ENCODE assay signal across 9 cellular contexts in the genomic region with DNA sequence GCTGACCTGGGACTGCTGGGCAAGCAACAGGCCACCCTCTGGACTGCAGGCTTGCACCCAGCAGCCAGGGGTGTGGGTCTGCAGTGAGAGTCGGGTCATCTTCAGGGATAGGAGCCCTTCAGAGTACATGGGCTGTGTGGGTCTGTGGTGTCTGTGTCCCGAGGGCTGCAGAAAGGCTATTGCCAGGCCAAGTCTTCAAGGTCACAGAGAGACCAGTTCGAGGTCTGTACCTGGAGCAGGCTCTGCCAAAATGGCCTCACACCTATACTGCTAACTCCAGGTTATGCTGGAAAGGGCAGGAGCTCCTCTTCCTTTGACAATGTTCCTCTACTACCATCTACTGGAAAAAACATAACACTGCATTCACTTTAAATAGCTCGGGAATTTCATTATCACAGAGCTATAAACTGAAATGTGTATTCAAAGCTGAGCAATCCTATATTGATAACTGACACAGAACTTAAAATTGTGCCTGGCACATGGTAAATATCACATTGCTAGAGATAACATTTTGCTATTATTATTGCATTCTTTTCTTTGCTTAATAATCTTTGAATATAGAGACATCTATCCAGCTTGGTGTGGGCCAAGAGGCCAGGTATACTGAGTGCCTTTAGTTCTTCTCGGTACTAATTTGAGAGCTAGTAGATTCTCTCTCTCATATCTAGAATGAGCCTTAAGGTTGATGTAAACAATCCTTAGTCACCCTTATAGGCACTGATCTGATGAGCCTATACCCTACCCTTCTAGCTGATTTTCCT. TPM values are rescaled to one million over a fixed set of nuclear protein-coding genes. Genes with fewer than 3 reads are reported as not detected.
A peak's percentile ranks its signal among the peaks of the same experiment; 100 is the strongest.
DNase-seq lines count a peak whose midpoint lies in the region; ATAC-seq and TF ChIP-seq lines count a peak whose summit lies in the region.
"Had no signal": no experiment of that assay in that cellular context is flagged by ENCODE, and none has a peak within 500 bp of the region (broad histone marks: within the 10 kb centered on the region; RNA-seq: fewer than 3 reads in every experiment).

No MANE protein-coding gene starts in this region.

- no peaks in the 10 kb centered on the region for H3K36me3 ChIP-seq in adipocyte (ENCODE audit: control insufficient read depth, insufficient read depth, low read length, severe bottlenecking)
- no peaks in the 10 kb centered on the region for H3K36me3 ChIP-seq in hepatocyte (replicated peaks; ENCODE audit: insufficient read depth, low read depth)
- H3K36me3 ChIP-seq: BLaER1 treated with 17β-estradiol and CSF1 and Interleukin-3, amounts not matched to agents 10 nM and 100 nM had no signal

- H3K9me3 ChIP-seq in adipocyte (ENCODE audit: control insufficient read depth, low read length), result no peaks in the 10 kb centered on the region
- no peaks in the 10 kb centered on the region for H3K9me3 ChIP-seq in hepatocyte (ENCODE audit: low read depth)

- no peak overlapping the region for H3K4me3 ChIP-seq in adipocyte (ENCODE audit: low read length)
- no peak overlapping the region for H3K4me3 ChIP-seq in hepatocyte
- H3K4me3 ChIP-seq: BLaER1 treated with 17β-estradiol and CSF1 and Interleukin-3, amounts not matched to agents 10 nM and 100 nM had no signal

- no peak overlapping the region for H3K27ac ChIP-seq in hepatocyte
- H3K27ac ChIP-seq: BLaER1 treated with 17β-estradiol and CSF1 and Interleukin-3, amounts not matched to agents 10 nM and 100 nM had no signal

- no peaks in the 10 kb centered on the region for H3K4me1 ChIP-seq in adipocyte (ENCODE audit: control insufficient read depth, insufficient read depth, low read length)
- peaks cover 15% of the 10 kb centered on the region for H3K4me1 ChIP-seq in hepatocyte (ENCODE audit: insufficient read depth)
- H3K4me1 ChIP-seq: BLaER1 treated with 17β-estradiol and CSF1 and Interleukin-3, amounts not matched to agents 10 nM and 100 nM had no signal

- peaks cover 8% of the 10 kb centered on the region; the same call in 1 of the 2 replicates for H3K4me1 Mint-ChIP-seq in HFFc6 (ENCODE audit: low read depth)

- no peak overlapping the region for H3K4me3 Mint-ChIP-seq in HFFc6

- no peaks in the 10 kb centered on the region for H3K9me2 ChIP-seq in hepatocyte (replicated peaks; ENCODE audit: insufficient read depth)

- no peak overlapping the region for H3K27ac Mint-ChIP-seq in HFFc6

- H3K9ac ChIP-seq in adipocyte (ENCODE audit: low read length), result no peak overlapping the region
- H3K9ac ChIP-seq: BLaER1 treated with 17β-estradiol and CSF1 and Interleukin-3, amounts not matched to agents 10 nM and 100 nM had no signal

- H3K27me3 ChIP-seq in adipocyte (replicated peaks; ENCODE audit: control insufficient read depth, insufficient read depth, low read length), result no peaks in the 10 kb centered on the region
- H3K27me3 ChIP-seq in hepatocyte, result no peaks in the 10 kb centered on the region
- H3K27me3 ChIP-seq: BLaER1 treated with 17β-estradiol and CSF1 and Interleukin-3, amounts not matched to agents 10 nM and 100 nM had no signal

- TF ChIP-seq CTCF in HFFc6 (IDR thresholded peaks at IDR 0.05) (peak; percentile 85), hepatocyte (IDR thresholded peaks at IDR 0.05; ENCODE audit: poor library complexity) (peak; percentile 88)

- no peak overlapping the region for H2AFZ ChIP-seq in hepatocyte

- no peaks in the 10 kb centered on the region for H3K79me2 ChIP-seq in hepatocyte

- 36% methylated on average over 5 of the region's 5 CpGs for WGBS in hepatocyte (ENCODE audit: low lambda C conversion rate, missing lambda C conversion rate)

- DNase-seq in NCI-H524 (lab: John Stamatoyannopoulos, UW) (peak; percentile 3 to 45), NCI-H524 treated with DMSO at 0.1 percent for 48 hours (lab: John Stamatoyannopoulos, UW) (no peak), HFFc6 (peak; percentile 25), NCI-H2107 treated with DMSO at 0.1 percent for 48 hours (lab: John Stamatoyannopoulos, UW; ENCODE audit: unreplicated experiment) (peak; percentile 81), adipocyte (ENCODE audit: low read depth) (peak; percentile 74), hepatocyte (ENCODE audit: low spot score) (peak; percentile 57)
- DNase-seq in stimulated activated naive CD8-positive, alpha-beta T cell treated with anti-CD3 and anti-CD28 coated beads, Interleukin-15, Interleukin-2, amounts not matched to agents 100 U/mL and 50 U/mL, for 24 hours, result no peak

- no peak overlapping the region for H3K4me2 ChIP-seq in hepatocyte
- H3K4me2 ChIP-seq: BLaER1 treated with 17β-estradiol and CSF1 and Interleukin-3, amounts not matched to agents 10 nM and 100 nM had no signal

- ATAC-seq in stimulated activated naive CD8-positive, alpha-beta T cell treated with anti-CD3 and anti-CD28 coated beads, Interleukin-15, Interleukin-2, amounts not matched to agents 100 U/mL and 50 U/mL, for 24 hours, result peak; percentile 49
- ATAC-seq in GM21447 (IDR thresholded peaks at IDR 0.05; ENCODE audit: unreplicated experiment), result no peak

- peaks cover 2% of the 10 kb centered on the region for H3K27me3 Mint-ChIP-seq in HFFc6 (ENCODE audit: insufficient read depth)

- H4K20me1 ChIP-seq in hepatocyte (ENCODE audit: insufficient read depth, poor library complexity, severe bottlenecking), result no peaks in the 10 kb centered on the region
- H4K20me1 ChIP-seq: BLaER1 treated with 17β-estradiol and CSF1 and Interleukin-3, amounts not matched to agents 10 nM and 100 nM had no signal

- no peaks in the 10 kb centered on the region for H3K36me3 Mint-ChIP-seq in HFFc6 (ENCODE audit: low read depth)

- no peaks in the 10 kb centered on the region for H3K9me3 Mint-ChIP-seq in HFFc6

RNA-seq across cellular contexts. Expression of a gene that starts 6.9 kb away (rescaled TPM):
- total RNA-seq in HFFc6 (2021; fragmentation: NEBNext Ultra II Directional; extraction: Animal tissue kit (Norgen Biotek cat#: 25700)), result 1 to 10 TPM; 6.0 to 8.4 (median 6.9) TPM
- 46.1 and 47.3 TPM in 2 replicates for total RNA-seq in hepatocyte
- 14.7 and 15.2 TPM in 2 replicates for polyA plus RNA-seq in hepatocyte

Comparison
In these comparisons a context has a peak if more than half of its experiments do, and no peak if none do; other contexts are left out.
1. DNase-seq: peak in NCI-H524 (2 of 2), HFFc6 (single experiment), NCI-H2107 treated with DMSO at 0.1 percent for 48 hours (single experiment), adipocyte (single experiment) and hepatocyte (single experiment); none in NCI-H524 treated with DMSO at 0.1 percent for 48 hours (single experiment) and stimulated activated naive CD8-positive, alpha-beta T cell treated with anti-CD3 and anti-CD28 coated beads, Interleukin-15, Interleukin-2, amounts not matched to agents 100 U/mL and 50 U/mL, for 24 hours (single experiment).